8 cellular contexts compared by ENCODE assay signal in the genomic region with DNA sequence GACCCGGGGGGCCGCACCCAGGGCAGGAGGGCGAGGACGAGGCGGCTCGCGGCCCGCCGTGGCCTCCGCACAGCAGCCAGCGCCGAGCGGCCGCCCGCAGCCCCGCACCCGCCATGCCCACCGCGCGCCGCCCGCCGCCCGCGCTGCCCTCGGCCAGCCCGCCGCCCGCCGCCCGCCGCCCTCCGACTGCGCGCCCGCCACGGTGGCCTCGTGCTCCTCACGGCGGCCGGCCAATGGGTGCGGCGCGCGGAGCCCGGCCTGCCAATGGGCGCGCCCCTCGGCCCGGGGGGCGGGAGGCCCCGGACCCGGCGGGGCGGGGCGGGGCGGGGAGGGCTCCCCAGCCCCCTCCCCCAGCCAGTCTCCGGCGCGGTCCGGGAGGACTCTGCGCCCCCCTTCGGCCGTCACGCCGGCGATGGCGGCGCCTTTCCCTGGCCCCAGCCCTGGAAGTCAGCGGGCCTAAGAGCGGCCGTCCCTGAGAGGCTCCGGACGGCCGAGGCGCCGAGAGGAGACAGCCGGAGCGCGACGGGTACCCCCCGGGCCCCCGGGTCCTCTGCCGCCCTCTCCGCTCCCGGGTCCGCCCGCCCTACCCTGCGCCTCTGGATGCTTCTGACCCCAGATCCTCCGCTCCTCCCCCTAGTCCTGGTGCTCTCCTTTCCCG. TPM values are rescaled to one million over a fixed set of nuclear protein-coding genes. Genes with fewer than 3 reads are reported as not detected.
DNase-seq lines count a peak whose midpoint lies in the region; ATAC-seq and TF ChIP-seq lines count a peak whose summit lies in the region.

A gene (minus strand): TSS at position 235 of the 658 bp plus-strand sequence. CDS start 120 bp downstream, at position 115.

- H3K4me3 ChIP-seq in GM06990 (replicated peaks; ENCODE audit: low read depth, low read length), result peak within 1 kb of the TSS; percentile 74
- H3K4me3 ChIP-seq in endocrine pancreas (ENCODE audit: control insufficient read depth, insufficient read depth, low read length), result no peak within 1 kb of the TSS
- peak within 1 kb of the TSS; percentile 84 for H3K4me3 ChIP-seq in mesendoderm (ENCODE audit: low read length)

- no CpG with 5 or more reads among the region's 91 CpGs for WGBS in mesendoderm (ENCODE audit: extremely low coverage, insufficient coverage, low lambda C conversion rate)

- peak within 1 kb of the TSS; percentile 80 for H3K18ac ChIP-seq in mesendoderm (ENCODE audit: low read length)

- peak; percentile 35 for ATAC-seq in HG02623 (IDR thresholded peaks at IDR 0.05; ENCODE audit: unreplicated experiment)
- no peak for ATAC-seq in GM19395 (IDR thresholded peaks at IDR 0.05; ENCODE audit: unreplicated experiment)

- H3K4me1 ChIP-seq in endocrine pancreas (ENCODE audit: control insufficient read depth, insufficient read depth, low read length) (no peaks in the 10 kb centered on the region), mesendoderm (ENCODE audit: control insufficient read depth, low read depth, low read length) (peaks cover 16% of the 10 kb centered on the region)

- no peak within 1 kb of the TSS for H4K5ac ChIP-seq in mesendoderm (ENCODE audit: low read length)

- H3K79me2 ChIP-seq in mesendoderm (ENCODE audit: control insufficient read depth, insufficient read depth, low read length), result peaks cover 48% of the 10 kb centered on the region

- peak within 1 kb of the TSS; percentile 88 for H3K4me2 ChIP-seq in mesendoderm (ENCODE audit: low read length)

- no peak within 1 kb of the TSS for H2BK120ac ChIP-seq in mesendoderm (ENCODE audit: low read depth, low read length)

- H3K27ac ChIP-seq in mesendoderm (ENCODE audit: low read depth, low read length), result no peak within 1 kb of the TSS

- H2BK5ac ChIP-seq in mesendoderm (ENCODE audit: low read length), result no peak within 1 kb of the TSS

- peak; percentile 77 for DNase-seq in GM06990 (ENCODE audit: extremely low read depth, insufficient read length)
- DNase-seq in NCI-H510A treated with DMSO at 0.1 percent for 48 hours (lab: John Stamatoyannopoulos, UW), result peak; percentile 30
- peak; percentile 86 for DNase-seq in activated CD8-positive, alpha-beta memory T cell treated with anti-CD3 and anti-CD28 coated beads for 24 hours
- DNase-seq in mesendoderm, result peak; percentile 76
- DNase-seq in stimulated activated CD8-positive, alpha-beta memory T cell treated with anti-CD3 and anti-CD28 coated beads, Interleukin-12 subunit alpha, Interleukin-12 subunit beta, amount 100 ng/mL, for 4 hours (ENCODE audit: low read depth), result peak; percentile 61

- no peak within 1 kb of the TSS for H4K8ac ChIP-seq in mesendoderm (ENCODE audit: low read depth, low read length)

- H3K79me1 ChIP-seq in mesendoderm (ENCODE audit: low read length), result peaks cover 40% of the 10 kb centered on the region

- peak within 1 kb of the TSS; percentile 67 for H2AK5ac ChIP-seq in mesendoderm (ENCODE audit: low read length)

- H3K27me3 ChIP-seq in GM06990 (replicated peaks; ENCODE audit: control insufficient read depth, insufficient read depth, low read length) (no peaks in the 10 kb centered on the region), endocrine pancreas (ENCODE audit: control insufficient read depth, insufficient read depth, low read length) (no peaks in the 10 kb centered on the region), mesendoderm (ENCODE audit: insufficient read depth, low read length, poor library complexity) (no peaks in the 10 kb centered on the region)

- H3K36me3 ChIP-seq in GM06990 (ENCODE audit: control insufficient read depth, insufficient read depth, low read length) (peaks cover 2% of the 10 kb centered on the region), endocrine pancreas (ENCODE audit: control insufficient read depth, insufficient read depth, low read length) (no peaks in the 10 kb centered on the region), mesendoderm (ENCODE audit: control insufficient read depth, insufficient read depth, low read length) (peaks cover 4% of the 10 kb centered on the region)

- H3K56ac ChIP-seq in mesendoderm (ENCODE audit: low read length), result peak within 1 kb of the TSS; percentile 95

- H3K4ac ChIP-seq in mesendoderm (ENCODE audit: low read depth, low read length), result peak within 1 kb of the TSS; percentile 96

- no peaks in the 10 kb centered on the region for H3K9me3 ChIP-seq in endocrine pancreas (ENCODE audit: control insufficient read depth, low read length)

- H3K9ac ChIP-seq in endocrine pancreas (ENCODE audit: control insufficient read depth, insufficient read depth, low read length) (peak within 1 kb of the TSS; percentile 62), mesendoderm (ENCODE audit: low read length) (peak within 1 kb of the TSS; percentile 96)

- no peak within 1 kb of the TSS for H2BK15ac ChIP-seq in mesendoderm (replicated peaks; ENCODE audit: low read depth)

- TF ChIP-seq CTCF in GM06990 (IDR thresholded peaks at IDR 0.05; ENCODE audit: insufficient read depth, low read length, poor library complexity, severe bottlenecking), result peak; percentile 2

- peak within 1 kb of the TSS; percentile 96 for H3K23ac ChIP-seq in mesendoderm (ENCODE audit: low read length)

RNA-seq across cellular contexts. Expression of the gene that starts here (rescaled TPM):
- polyA plus RNA-seq in mesendoderm (2013, experiment 1 of 2), result 171 TPM
- 169 TPM for polyA plus RNA-seq in mesendoderm (2013, experiment 2 of 2)

Comparison
In these comparisons a context has a peak if more than half of its experiments do, and no peak if none do; other contexts are left out.
1. DNase-seq: peak in every context shown above with its lines; median percentile 86 in activated CD8-positive, alpha-beta memory T cell treated with anti-CD3 and anti-CD28 coated beads for 24 hours; 77 in GM06990; 76 in mesendoderm; 61 in stimulated activated CD8-positive, alpha-beta memory T cell treated with anti-CD3 and anti-CD28 coated beads, Interleukin-12 subunit alpha, Interleukin-12 subunit beta, amount 100 ng/mL, for 4 hours; 30 in NCI-H510A treated with DMSO at 0.1 percent for 48 hours.